8 cellular contexts compared by ENCODE assay signal in genomic region chr2:172864182-172864581, GRCh38.
DNase-seq lines count a peak whose midpoint lies in the region; ATAC-seq, FAIRE-seq and TF ChIP-seq lines count a peak whose summit lies in the region.

No MANE protein-coding gene starts in this region.

- H3K4me1 ChIP-seq in HepG2 (ENCODE audit: insufficient read depth, low read length): 0 out of 2 replicates have a peak, but pooled peaks cover 9% of the 10 kb centered on the region

- TF ChIP-seq EP300 in HepG2 (IDR thresholded peaks at IDR 0.05; ENCODE audit: low read depth in 2 of 2, low read length in 2 of 2) (no peak), HepG2 (CRISPR knock-in tag; IDR thresholded peaks at IDR 0.05; ENCODE audit: borderline replicate concordance) (no peak)

- BruUV-seq in HepG2 (replicated peaks; lab: Mats Ljungman, UMichigan): no TSS peak

- peaks cover 1 to 20% of the 10 kb centered on the region in 2 experiments; a peak in 3 of 5 replicates for H3K27me3 ChIP-seq in HepG2 (ENCODE audit: control insufficient read depth in 1 of 2, insufficient read depth in 2 of 2, low read length in 2 of 2)

- no peak overlapping the region for H3K9ac ChIP-seq in HepG2 (ENCODE audit: insufficient read depth, low read depth, low read length)

- TF ChIP-seq CTCF in cardiac fibroblast (IDR thresholded peaks at IDR 0.05; ENCODE audit: low read depth, low read length) (peak; percentile 89), HepG2 (CRISPR knock-in tag; IDR thresholded peaks at IDR 0.05) (peak; percentile 78)

- intact Hi-C loops in HepG2 (cut with micrococcal nuclease; ENCODE audit: unreplicated experiment): loop anchor here (1.0 to 5.0 kb wide), 2 partner anchors 68 to 158 kb away; no protein-coding TSS in a partner anchor

- H3K79me2 ChIP-seq in HepG2 (ENCODE audit: insufficient read depth, low read length): no peaks in the 10 kb centered on the region

- WGBS in HepG2 (ENCODE audit: low lambda C conversion rate): 20% methylated on average over 5 of the region's 5 CpGs

- H3K36me3 ChIP-seq in HepG2 (replicated peaks in 1 of 2; ENCODE audit: control insufficient read depth in 1 of 2, insufficient read depth in 2 of 2, low read length in 2 of 2): no peaks in the 10 kb centered on the region

- H2AFZ ChIP-seq in HepG2 (ENCODE audit: low read length): no peak overlapping the region

- peak; percentile 46 for FAIRE-seq in HepG2 (lab: Jason Lieb, UNC)

- POLR2A ChIA-PET in HepG2 (lab: Yijun Ruan, JAX): no interaction called here

- no peaks in the 10 kb centered on the region for H4K20me1 ChIP-seq in HepG2 (ENCODE audit: insufficient read depth, low read length)

- no peak overlapping the region for H3K4me2 ChIP-seq in HepG2 (ENCODE audit: low read depth, low read length)

- H3K9me3 ChIP-seq in HepG2 (ENCODE audit: low read length): no peaks in the 10 kb centered on the region

- peak; percentile 62 for DNase-seq in D341Med (ENCODE audit: low spot score)
- peak; percentile 54 to 70 for DNase-seq in cardiac fibroblast (ENCODE audit: low read depth in 2 of 2)
- peak; percentile 13 for DNase-seq in HepG2 (ENCODE audit: low spot score)
- DNase-seq in superior temporal gyrus (ENCODE audit: extremely low spot score): peak; percentile 59
- no peak for DNase-seq in SW 1271 (lab: John Stamatoyannopoulos, UW)

- peak; percentile 46 for ATAC-seq in HG03342 (IDR thresholded peaks at IDR 0.05; ENCODE audit: unreplicated experiment)
- peak; percentile 50; the same call in 2 of the 3 replicates for ATAC-seq in SK-N-SH treated with all-trans-retinoic acid at 6 μM for 48 hours
- ATAC-seq in HepG2: peak; percentile 62
- ATAC-seq in GM18511 (IDR thresholded peaks at IDR 0.05; ENCODE audit: unreplicated experiment): no peak

- no peak for TF ChIP-seq POLR2A in HepG2 (IDR thresholded peaks at IDR 0.05; ENCODE audit: insufficient read depth in 1 of 2, low read depth in 2 of 2, low read length in 2 of 2)

- CTCF ChIA-PET in HepG2 (lab: Yijun Ruan, JAX; ENCODE audit: low intra/inter-chr PET ratio, low total read pairs): interaction anchor here (0.6 to 1.6 kb wide), 4 partner anchors 58 to 741 kb away, joined by 3 to 8 read pairs (median 3); no protein-coding TSS in a partner anchor

- no peak overlapping the region for H3K27ac ChIP-seq in HepG2 (ENCODE audit: extremely low read length, insufficient read depth, low read length)

- no peak for TF ChIP-seq RAD21 in HepG2 (CRISPR knock-in tag; IDR thresholded peaks at IDR 0.05)

- in situ Hi-C loops in HepG2 (cut with HindIII; ENCODE audit: extremely low pct_ligation_motif_present, low pct_unique_long_range_greater_than_20kb): loop anchor here (5.0 kb wide), 1 partner anchor 68 kb away; no protein-coding TSS in a partner anchor

- H3K4me3 ChIP-seq in cardiac fibroblast (replicated peaks in 1 of 2; ENCODE audit: low read depth in 2 of 2, low read length in 2 of 2): no peak overlapping the region
- no peak overlapping the region for H3K4me3 ChIP-seq in HepG2 (replicated peaks in 1 of 3; ENCODE audit: insufficient read depth in 1 of 3, low read depth in 2 of 3, low read length in 3 of 3)

TF ChIP-seq in SK-N-SH treated with all-trans-retinoic acid at 6 μM for 48 hours, 23 proteins besides CTCF, POLR2A, EP300 and RAD21:
- TF ChIP-seq PPARA (CRISPR knock-in tag; IDR thresholded peaks at IDR 0.05; ENCODE audit: borderline replicate concordance): no peak
- TF ChIP-seq CSDC2 (CRISPR knock-in tag; IDR thresholded peaks at IDR 0.05): no peak
- TF ChIP-seq ZFP3 (CRISPR knock-in tag; IDR thresholded peaks at IDR 0.05): no peak
- TF ChIP-seq ARNTL (CRISPR knock-in tag; IDR thresholded peaks at IDR 0.05; ENCODE audit: borderline replicate concordance, low read depth): no peak
- no peak for TF ChIP-seq ZNF8 (CRISPR knock-in tag; IDR thresholded peaks at IDR 0.05)
- no peak for TF ChIP-seq ESRRG (CRISPR knock-in tag; IDR thresholded peaks at IDR 0.05)
- TF ChIP-seq GLIS3 (CRISPR knock-in tag; IDR thresholded peaks at IDR 0.05): no peak
- TF ChIP-seq BACH2 (CRISPR knock-in tag; IDR thresholded peaks at IDR 0.05; ENCODE audit: borderline replicate concordance): no peak
- no peak for TF ChIP-seq OSR1 (CRISPR knock-in tag; IDR thresholded peaks at IDR 0.05)
- TF ChIP-seq, protein P1, sequence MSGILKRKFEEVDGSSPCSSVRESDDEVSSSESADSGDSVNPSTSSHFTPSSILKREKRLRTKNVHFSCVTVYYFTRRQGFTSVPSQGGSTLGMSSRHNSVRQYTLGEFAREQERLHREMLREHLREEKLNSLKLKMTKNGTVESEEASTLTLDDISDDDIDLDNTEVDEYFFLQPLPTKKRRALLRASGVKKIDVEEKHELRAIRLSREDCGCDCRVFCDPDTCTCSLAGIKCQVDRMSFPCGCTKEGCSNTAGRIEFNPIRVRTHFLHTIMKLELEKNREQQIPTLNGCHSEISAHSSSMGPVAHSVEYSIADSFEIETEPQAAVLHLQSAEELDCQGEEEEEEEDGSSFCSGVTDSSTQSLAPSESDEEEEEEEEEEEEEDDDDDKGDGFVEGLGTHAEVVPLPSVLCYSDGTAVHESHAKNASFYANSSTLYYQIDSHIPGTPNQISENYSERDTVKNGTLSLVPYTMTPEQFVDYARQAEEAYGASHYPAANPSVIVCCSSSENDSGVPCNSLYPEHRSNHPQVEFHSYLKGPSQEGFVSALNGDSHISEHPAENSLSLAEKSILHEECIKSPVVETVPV (CRISPR knock-in tag; IDR thresholded peaks at IDR 0.05): no peak

TF ChIP-seq in HepG2, 621 proteins besides CTCF, POLR2A, EP300 and RAD21:
- TF ChIP-seq ZNF263 (CRISPR knock-in tag; IDR thresholded peaks at IDR 0.05) (peak; percentile 32; the same call in 1 of the 2 replicates), REPIN1 (CRISPR knock-in tag; IDR thresholded peaks at IDR 0.05; ENCODE audit: borderline replicate concordance, low read depth) (no peak), STAG1 (CRISPR knock-in tag; IDR thresholded peaks at IDR 0.05) (peak; percentile 69), GATAD2A (CRISPR knock-in tag; IDR thresholded peaks at IDR 0.05) (no peak)

Comparison
In these comparisons a context has a peak if more than half of its experiments do, and no peak if none do; other contexts are left out.
1. DNase-seq: peak in D341Med (single experiment), cardiac fibroblast (2 of 2), HepG2 (single experiment) and superior temporal gyrus (single experiment); none in SW 1271 (0 of 2).